ENCODE assay signal across 25 cellular contexts in genomic region chr4:16713271-16713670, GRCh38.
"Had no signal": no experiment of that assay in that cellular context is flagged by ENCODE, and none has a peak within 500 bp of the region (broad histone marks: within the 10 kb centered on the region; RNA-seq: fewer than 3 reads in every experiment).

No MANE protein-coding gene starts in this region.

- H3K4me1 ChIP-seq: neural progenitor cell, parathyroid adenoma, psoas muscle, sigmoid colon, stomach, tibial nerve, upper lobe of left lung, vagina had no signal

- DNase-seq: natural killer cell; occipital lobe; ovary; posterior cingulate gyrus; psoas muscle; right cardiac atrium; right lobe of liver; sigmoid colon; small intestine; stimulated activated CD4-positive, alpha-beta T cell treated with anti-CD3 and anti-CD28 coated beads, Interleukin-15, amount 100 ng/mL, for 24 hours; stimulated activated CD4-positive, alpha-beta T cell treated with anti-CD3 and anti-CD28 coated beads, Interleukin-2, amount 100 ng/mL, for 24 hours; stimulated activated CD4-positive, alpha-beta T cell treated with anti-CD3 and anti-CD28 coated beads, Interleukin-2, amount 100 ng/mL, for 48 hours; stimulated activated CD4-positive, alpha-beta T cell treated with anti-CD3 and anti-CD28 coated beads, Interleukin-4, amount 100 ng/mL, for 24 hours; stimulated activated naive B cell treated with anti-CD40 and anti-IgM and Interleukin-4, amounts not matched to agents 10 μg/mL and 1 μg/mL and 100 μg/mL, for 72 hours; stimulated activated naive CD4-positive, alpha-beta T cell treated with Interleukin-2 at 50 U/mL for 16 hours; stomach; thyroid gland; trophoblast cell; upper lobe of left lung had no signal

- H3K27me3 ChIP-seq: neural progenitor cell, ovary, right lobe of liver, sigmoid colon, stomach, thyroid gland, tibial nerve, upper lobe of left lung, vagina had no signal

- FAIRE-seq: small intestine, urothelium cell line had no signal

- H3K4me3 ChIP-seq: neural progenitor cell, ovary, psoas muscle, right lobe of liver, sigmoid colon, stomach, thoracic aorta, thyroid gland, tibial nerve, upper lobe of left lung, vagina had no signal

- H3K36me3 ChIP-seq: neural progenitor cell, ovary, right lobe of liver, sigmoid colon, stomach, thoracic aorta, thyroid gland, tibial nerve, upper lobe of left lung, vagina had no signal

- H3K27ac ChIP-seq: neural progenitor cell, ovary, parathyroid adenoma, psoas muscle, right lobe of liver, sigmoid colon, stomach, thoracic aorta, thyroid gland, tibial nerve, upper lobe of left lung, vagina had no signal

- H3K9me3 ChIP-seq: ovary, psoas muscle, right lobe of liver, sigmoid colon, stomach, thoracic aorta, thyroid gland, tibial nerve, upper lobe of left lung, vagina had no signal
